ENCODE assay signal across 16 cellular contexts in genomic region chr10:118763202-118763988, GRCh38. TPM values are rescaled to one million over a fixed set of nuclear protein-coding genes. Genes with fewer than 3 reads are reported as not detected.
DNase-seq lines count a peak whose midpoint lies in the region; ATAC-seq and TF ChIP-seq lines count a peak whose summit lies in the region.
"Had no signal": no experiment of that assay in that cellular context is flagged by ENCODE, and none has a peak within 500 bp of the region (broad histone marks: within the 10 kb centered on the region; RNA-seq: fewer than 3 reads in every experiment).

No MANE protein-coding gene starts in this region.

- H3K36me3 Mint-ChIP-seq in osteocyte (ENCODE audit: unreplicated experiment) = no peaks in the 10 kb centered on the region
- H3K36me3 Mint-ChIP-seq in WTC11 = no peaks in the 10 kb centered on the region
- H3K36me3 Mint-ChIP-seq: CD4-positive, CD25-positive, alpha-beta regulatory T cell had no signal

- WGBS in aorta, 2 donors = 80 to 86% methylated on average over 3 of the region's 3 CpGs

- no peak overlapping the region for H3K27ac ChIP-seq in aorta (ENCODE audit: low read depth in 1 of 2, low read length in 2 of 2)
- H3K27ac ChIP-seq: heart left ventricle had no signal

- H3K27ac Mint-ChIP-seq in osteocyte (ENCODE audit: unreplicated experiment) = no peak overlapping the region
- H3K27ac Mint-ChIP-seq in WTC11 = no peak overlapping the region
- H3K27ac Mint-ChIP-seq: activated T-helper 2 cell treated with anti-CD3 and anti-CD28 coated beads, Interferon-gamma antibody, Interleukin-2, Interleukin-4, amounts not matched to agents 10 μg/mL and 5 μg/mL and 100 μg/mL, durations not matched to agents 14 hours and 24 hours and 36 hours; CD4-positive, CD25-positive, alpha-beta regulatory T cell had no signal

- DNase-seq in HK-2 (ENCODE audit: unreplicated experiment) (peak; percentile 50), NCI-H2171 (lab: John Stamatoyannopoulos, UW) (peak; percentile 19), choroid plexus epithelial cell (ENCODE audit: low read depth) (peak; percentile 31), osteocyte (ENCODE audit: extremely low spot score, unreplicated experiment) (peak; percentile 17), WTC11 (ENCODE audit: low spot score) (no peak), omental fat pad (ENCODE audit: low spot score) (no peak), aorta (no peak)
- DNase-seq: amniotic stem cell; CD4-positive, CD25-positive, alpha-beta regulatory T cell; GF-D8; heart left ventricle; Karpas-422; stimulated activated CD4-positive, alpha-beta T cell treated with anti-CD3 and anti-CD28 coated beads, Interleukin-12 subunit alpha, Interleukin-12 subunit beta, amount 100 ng/mL, for 4 hours had no signal

- ATAC-seq in WTC11 (no peak), omental fat pad (ENCODE audit: low FRiP score) (no peak), aorta (ENCODE audit: low FRiP score) (no peak), HG03045 (IDR thresholded peaks at IDR 0.05; ENCODE audit: unreplicated experiment) (no peak)
- ATAC-seq: heart left ventricle, Panc1 had no signal

- TF ChIP-seq CTCF in choroid plexus epithelial cell (conservative IDR thresholded peaks at IDR 0.05; ENCODE audit: low read depth, low read length) (no peak), osteocyte (IDR thresholded peaks at IDR 0.05) (no peak), WTC11 (IDR thresholded peaks at IDR 0.05) (no peak), omental fat pad (IDR thresholded peaks at IDR 0.05) (no peak)

- peaks cover 2% of the 10 kb centered on the region for H3K4me1 Mint-ChIP-seq in osteocyte (ENCODE audit: unreplicated experiment)
- H3K4me1 Mint-ChIP-seq in WTC11 = no peaks in the 10 kb centered on the region
- H3K4me1 Mint-ChIP-seq: CD4-positive, CD25-positive, alpha-beta regulatory T cell had no signal

- no peaks in the 10 kb centered on the region for H3K4me1 ChIP-seq in aorta (ENCODE audit: control insufficient read depth in 1 of 2, insufficient read depth in 2 of 2, low read length in 2 of 2)
- H3K4me1 ChIP-seq: heart left ventricle had no signal

- H3K36me3 ChIP-seq in aorta (ENCODE audit: control insufficient read depth in 1 of 2, insufficient read depth in 2 of 2, low read length in 1 of 2) = no peaks in the 10 kb centered on the region
- H3K36me3 ChIP-seq: heart left ventricle had no signal

- no peaks in the 10 kb centered on the region for H3K9me3 Mint-ChIP-seq in osteocyte (ENCODE audit: unreplicated experiment)
- peaks cover 11% of the 10 kb centered on the region for H3K9me3 Mint-ChIP-seq in WTC11
- H3K9me3 Mint-ChIP-seq: activated T-helper 2 cell treated with anti-CD3 and anti-CD28 coated beads, Interferon-gamma antibody, Interleukin-2, Interleukin-4, amounts not matched to agents 10 μg/mL and 5 μg/mL and 100 μg/mL, durations not matched to agents 14 hours and 24 hours and 36 hours; CD4-positive, CD25-positive, alpha-beta regulatory T cell had no signal

- no peaks in the 10 kb centered on the region for H3K27me3 ChIP-seq in aorta (ENCODE audit: control insufficient read depth in 1 of 2, insufficient read depth in 2 of 2, low read length in 1 of 2)
- H3K27me3 ChIP-seq: heart left ventricle had no signal

- intact Hi-C loops in aorta (cut with DNase I) = no loop called here

- H3K4me3 ChIP-seq in choroid plexus epithelial cell (ENCODE audit: low read depth, low read length) (no peak overlapping the region), aorta (ENCODE audit: low read length in 2 of 2) (no peak overlapping the region)
- H3K4me3 ChIP-seq: heart left ventricle had no signal

- H3K9me3 ChIP-seq in aorta (ENCODE audit: control insufficient read depth, low read length) = no peaks in the 10 kb centered on the region
- H3K9me3 ChIP-seq: heart left ventricle had no signal

- CTCF ChIA-PET in WTC11 (lab: Charles Lee) = no interaction called here

- H3K4me3 Mint-ChIP-seq in osteocyte (ENCODE audit: unreplicated experiment) (no peak overlapping the region), WTC11 (no peak overlapping the region)
- H3K4me3 Mint-ChIP-seq: CD4-positive, CD25-positive, alpha-beta regulatory T cell had no signal

- POLR2A ChIA-PET in WTC11 (lab: Charles Lee) = no interaction called here

- H3K27me3 Mint-ChIP-seq in osteocyte (ENCODE audit: unreplicated experiment) (peaks cover 13% of the 10 kb centered on the region), WTC11 (ENCODE audit: low read depth) (no peaks in the 10 kb centered on the region; the same call in none of the 2 replicates)

TF ChIP-seq in WTC11, 78 proteins besides CTCF, POLR2A, EP300 and RAD21:
- no peak for TF ChIP-seq IRF1 (CRISPR knock-in tag; IDR thresholded peaks at IDR 0.05)
- TF ChIP-seq SMAD4 (CRISPR knock-in tag; IDR thresholded peaks at IDR 0.05) = no peak
- no peak for TF ChIP-seq RORB (CRISPR knock-in tag; IDR thresholded peaks at IDR 0.05)
- no peak for TF ChIP-seq ZNF423 (CRISPR knock-in tag; IDR thresholded peaks at IDR 0.05)
- TF ChIP-seq KAT7 (CRISPR knock-in tag; IDR thresholded peaks at IDR 0.05; ENCODE audit: borderline replicate concordance) = no peak
- no peak for TF ChIP-seq TEAD1 (CRISPR knock-in tag; IDR thresholded peaks at IDR 0.05)
- TF ChIP-seq GABPB1 (CRISPR knock-in tag; IDR thresholded peaks at IDR 0.05) = no peak

RNA-seq across cellular contexts. Expression of gene CACUL1, which starts 8.6 kb away (rescaled TPM):
- total RNA-seq in osteocyte (34.0 and 37.5 TPM in 2 replicates), WTC11 (2021) (37.1 to 41.5 TPM (median 38.4 TPM) in 3 replicates), omental fat pad (10 to 100 TPM; 36.4 to 46.3 (median 41.9) TPM), aorta (10 to 100 TPM; 39.2 to 48.7 TPM)
- 1 to 10 TPM; 5.3 to 8.5 TPM for polyA plus RNA-seq in aorta

Comparison
In these comparisons a context has a peak if more than half of its experiments do, and no peak if none do; other contexts are left out.
1. DNase-seq: peak in HK-2 (single experiment), NCI-H2171 (single experiment), choroid plexus epithelial cell (single experiment) and osteocyte (single experiment); none in WTC11 (single experiment), omental fat pad (single experiment) and aorta (0 of 2).